Comparison of ENCODE assay signal across 34 cellular contexts in genomic region chr13:69644447-69644846, GRCh38.
"Had no signal": no experiment of that assay in that cellular context is flagged by ENCODE, and none has a peak within 500 bp of the region (broad histone marks: within the 10 kb centered on the region; RNA-seq: fewer than 3 reads in every experiment).

No MANE protein-coding gene starts in this region.

- H3K36me3 Mint-ChIP-seq: activated CD4-positive, alpha-beta memory T cell treated with anti-CD3 and anti-CD28 coated beads for 36 hours; activated naive CD4-positive, alpha-beta T cell treated with anti-CD3 and anti-CD28 coated beads, Interleukin-2, amount 50 U/mL, for 72 hours; activated naive CD8-positive, alpha-beta T cell treated with anti-CD3 and anti-CD28 coated beads for 36 hours had no signal

- ATAC-seq: activated CD8-positive, alpha-beta T cell treated with anti-CD3 and anti-CD28 coated beads for 36 hours; activated naive CD4-positive, alpha-beta T cell treated with anti-CD3 and anti-CD28 coated beads, Interleukin-2, amount 50 U/mL, for 72 hours; body of pancreas had no signal

- H3K27ac Mint-ChIP-seq: activated B cell treated with CpG ODN at 0.5 μM for 24 hours; activated CD4-positive, alpha-beta memory T cell treated with anti-CD3 and anti-CD28 coated beads for 36 hours; activated CD4-positive, alpha-beta T cell treated with anti-CD3 and anti-CD28 coated beads, Interleukin-2, amount 10 ng/mL, durations not matched to agents 24 days and 14 days; activated CD8-positive, alpha-beta T cell treated with anti-CD3 and anti-CD28 coated beads for 36 hours; activated naive CD4-positive, alpha-beta T cell treated with anti-CD3 and anti-CD28 coated beads, Interleukin-2, amount 50 U/mL, for 72 hours; activated naive CD8-positive, alpha-beta T cell treated with anti-CD3 and anti-CD28 coated beads for 36 hours; activated T-helper 2 cell treated with anti-CD3 and anti-CD28 coated beads, Interferon-gamma antibody, Interleukin-2, Interleukin-4, amounts not matched to agents 10 μg/mL and 5 μg/mL and 100 μg/mL, durations not matched to agents 14 hours and 24 hours and 36 hours; T-helper 1 cell treated with Interleukin-12 subunit alpha and Interleukin-12 subunit beta and Interleukin-4 antibody, amounts not matched to agents 30 μg/mL and 1 μg/mL, for 36 hours; T-helper 2 cell treated with Interferon-gamma antibody and Interleukin-4, amounts not matched to agents 5 μg/mL and 100 μg/mL, for 36 hours had no signal

- H3K27me3 Mint-ChIP-seq: activated B cell treated with CpG ODN at 0.5 μM for 24 hours; activated CD4-positive, alpha-beta memory T cell treated with anti-CD3 and anti-CD28 coated beads for 36 hours; activated CD4-positive, alpha-beta T cell treated with anti-CD3 and anti-CD28 coated beads, Interleukin-2, amount 10 ng/mL, durations not matched to agents 24 days and 14 days; activated CD8-positive, alpha-beta T cell treated with anti-CD3 and anti-CD28 coated beads for 36 hours; activated naive CD8-positive, alpha-beta T cell treated with anti-CD3 and anti-CD28 coated beads for 36 hours had no signal

- H3K9me3 Mint-ChIP-seq: activated CD4-positive, alpha-beta T cell treated with anti-CD3 and anti-CD28 coated beads, Interleukin-2, amount 10 ng/mL, durations not matched to agents 24 days and 14 days had no signal

- FAIRE-seq: astrocyte, TTC549 had no signal

- H3K9me3 ChIP-seq: adrenal gland had no signal

- H3K4me1 Mint-ChIP-seq: activated B cell treated with CpG ODN at 0.5 μM for 24 hours; activated CD4-positive, alpha-beta T cell treated with anti-CD3 and anti-CD28 coated beads, Interleukin-2, amount 10 ng/mL, durations not matched to agents 24 days and 14 days; activated naive CD8-positive, alpha-beta T cell treated with anti-CD3 and anti-CD28 coated beads for 36 hours had no signal

- H3K27me3 ChIP-seq: adrenal gland, body of pancreas, brain microvascular endothelial cell, breast epithelium had no signal

- H3K4me1 ChIP-seq: adrenal gland, body of pancreas, breast epithelium had no signal

- H3K4me3 Mint-ChIP-seq: activated B cell treated with CpG ODN at 0.5 μM for 24 hours; activated CD4-positive, alpha-beta memory T cell treated with anti-CD3 and anti-CD28 coated beads for 36 hours; activated CD4-positive, alpha-beta T cell treated with anti-CD3 and anti-CD28 coated beads, Interleukin-2, amount 10 ng/mL, durations not matched to agents 24 days and 14 days; activated CD8-positive, alpha-beta T cell treated with anti-CD3 and anti-CD28 coated beads for 36 hours; activated naive CD8-positive, alpha-beta T cell treated with anti-CD3 and anti-CD28 coated beads for 36 hours; T-helper 1 cell treated with Interleukin-12 subunit alpha and Interleukin-12 subunit beta and Interleukin-4 antibody, amounts not matched to agents 30 μg/mL and 1 μg/mL, for 36 hours; T-helper 2 cell treated with Interferon-gamma antibody and Interleukin-4, amounts not matched to agents 5 μg/mL and 100 μg/mL, for 36 hours had no signal

- H3K4me3 ChIP-seq: adrenal gland, body of pancreas, breast epithelium had no signal

- H3K27ac ChIP-seq: adrenal gland, body of pancreas, brain microvascular endothelial cell, breast epithelium, VCaP had no signal

- DNase-seq: activated B cell treated with CpG ODN at 0.5 μM for 24 hours; activated CD4-positive, alpha-beta memory T cell treated with anti-CD3 and anti-CD28 coated beads for 36 hours; activated CD4-positive, alpha-beta T cell treated with anti-CD3 and anti-CD28 coated beads for 4 hours; activated CD4-positive, alpha-beta T cell treated with anti-CD3 and anti-CD28 coated beads, Interleukin-2, amount 10 ng/mL, durations not matched to agents 24 days and 14 days; activated CD4-positive, alpha-beta T cell treated with anti-CD3 and anti-CD28 coated beads, Interleukin-2, amount 50 U/mL, for 1 hour; activated CD4-positive, alpha-beta T cell treated with anti-CD3 and anti-CD28 coated beads, Interleukin-2, amount 50 U/mL, for 4 hours; activated CD4-positive, CD25-positive, alpha-beta regulatory T cell treated with anti-CD3 and anti-CD28 coated beads, Interleukin-2, amount 50 U/mL, for 72 hours; activated CD8-positive, alpha-beta memory T cell treated with anti-CD3 and anti-CD28 coated beads, Interleukin-2, amount 50 U/mL, for 4 hours; activated CD8-positive, alpha-beta T cell treated with anti-CD3 and anti-CD28 coated beads for 36 hours; activated effector memory CD4-positive, alpha-beta T cell treated with Interleukin-2 at 50 U/mL for 16 hours; activated gamma-delta T cell; activated naive CD4-positive, alpha-beta T cell treated with anti-CD3 and anti-CD28 coated beads, Interleukin-2, amount 50 U/mL, for 16 hours; activated naive CD4-positive, alpha-beta T cell treated with Interleukin-2 at 50 U/mL for 16 hours; activated naive CD8-positive, alpha-beta T cell treated with anti-CD3 and anti-CD28 coated beads for 36 hours; activated T-cell treated with anti-CD3 and anti-CD28 coated beads for 4 hours; activated T-cell treated with anti-CD3 and anti-CD28 coated beads, Interleukin-2, amount 50 U/mL, for 1 hour; activated T-cell treated with anti-CD3 and anti-CD28 coated beads, Interleukin-2, amount 50 U/mL, for 48 hours; adrenal gland; amniotic stem cell; aorta; body of pancreas; brain microvascular endothelial cell; central memory CD4-positive, alpha-beta T cell; T-helper 1 cell; T-helper 2 cell; T-helper 9 cell had no signal

- H3K36me3 ChIP-seq: adrenal gland, brain microvascular endothelial cell, breast epithelium had no signal
